In the genomic region with DNA sequence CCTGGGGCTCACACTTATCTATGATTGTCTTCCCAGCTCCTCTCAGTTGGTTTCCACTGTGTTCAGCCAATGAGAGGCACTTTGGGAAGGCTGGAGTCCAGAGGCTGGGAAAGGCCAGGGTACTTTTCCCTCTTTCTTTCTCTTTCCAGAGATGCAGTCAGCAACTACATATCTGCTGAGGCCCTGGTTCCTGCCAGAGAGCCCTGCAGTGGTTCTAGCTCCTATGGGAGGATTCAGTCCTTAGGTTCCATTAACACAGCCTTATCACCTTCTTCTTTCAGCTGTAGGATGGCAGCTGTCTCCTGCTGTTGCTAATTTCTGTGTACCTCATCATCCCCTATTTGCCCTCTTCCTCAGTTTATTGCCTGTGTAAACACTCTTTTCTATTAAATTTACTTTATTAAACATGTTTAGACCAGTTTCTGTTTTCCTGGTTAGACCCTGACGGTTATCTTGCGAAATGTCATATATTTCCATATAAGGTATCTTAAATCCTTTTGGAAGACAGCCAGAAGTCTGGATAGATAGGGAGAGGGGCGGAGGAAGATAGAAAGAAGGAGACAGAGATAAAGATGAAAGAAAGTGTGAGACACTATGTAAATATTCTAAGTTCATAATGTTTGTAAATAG, we compare ENCODE assay signal across 25 cellular contexts.
A peak's percentile ranks its signal among the peaks of the same experiment; 100 is the strongest.
DNase-seq lines count a peak whose midpoint lies in the region; ATAC-seq and TF ChIP-seq lines count a peak whose summit lies in the region.
"Had no signal": no experiment of that assay in that cellular context is flagged by ENCODE, and none has a peak within 500 bp of the region (broad histone marks: within the 10 kb centered on the region; RNA-seq: fewer than 3 reads in every experiment).

No MANE protein-coding gene starts in this region.

- no peaks in the 10 kb centered on the region for H3K79me2 ChIP-seq in neural progenitor cell (ENCODE audit: low read depth)

- H3K27me3 ChIP-seq in neural progenitor cell: no peaks in the 10 kb centered on the region
- H3K27me3 ChIP-seq: BLaER1 treated with 17β-estradiol and CSF1 and Interleukin-3, amounts not matched to agents 10 nM and 100 nM; colonic mucosa; SJSA1 had no signal

- no peaks in the 10 kb centered on the region for H3K36me3 Mint-ChIP-seq in neural progenitor cell
- H3K36me3 Mint-ChIP-seq: activated naive CD4-positive, alpha-beta T cell treated with anti-CD3 and anti-CD28 coated beads, Interleukin-2, amount 50 U/mL, for 24 hours had no signal

- DNase-seq in DMS 273 (lab: John Stamatoyannopoulos, UW; ENCODE audit: unreplicated experiment) (peak; percentile 93), DMS 273 treated with DMSO at 0.1 percent for 48 hours (lab: John Stamatoyannopoulos, UW) (no peak), NCI-H2171 (lab: John Stamatoyannopoulos, UW) (peak; percentile 75), choroid plexus epithelial cell (ENCODE audit: low read depth) (peak; percentile 43), neural progenitor cell (ENCODE audit: low spot score) (no peak), superior temporal gyrus (ENCODE audit: extremely low spot score) (no peak)
- DNase-seq in stimulated activated naive CD4-positive, alpha-beta T cell treated with Interleukin-2 at 50 U/mL for 16 hours (lab: John Stamatoyannopoulos, UW): no peak
- DNase-seq: 8988T; activated T-cell treated with anti-CD3 and anti-CD28 coated beads, Interleukin-2, amount 50 U/mL, for 48 hours; colonic mucosa; GF-D8; hypothalamus; kidney glomerular epithelial cell; MV-4-11; NCI-H526 treated with DMSO at 0.1 percent for 48 hours; nephron progenitor cell; stimulated activated CD4-positive, alpha-beta T cell treated with anti-CD3 and anti-CD28 coated beads, Interleukin-2, amount 100 ng/mL, for 48 hours had no signal

- H3K4me2 ChIP-seq in neural progenitor cell: no peak overlapping the region
- H3K4me2 ChIP-seq: BLaER1 treated with 17β-estradiol and CSF1 and Interleukin-3, amounts not matched to agents 10 nM and 100 nM had no signal

- no peak for TF ChIP-seq CTCF in choroid plexus epithelial cell (conservative IDR thresholded peaks at IDR 0.05; ENCODE audit: low read depth, low read length)
- TF ChIP-seq CTCF in neural progenitor cell (IDR thresholded peaks at IDR 0.05): no peak

- H3K4me3 ChIP-seq in choroid plexus epithelial cell (ENCODE audit: low read depth, low read length): no peak overlapping the region
- no peak overlapping the region for H3K4me3 ChIP-seq in neural progenitor cell
- H3K4me3 ChIP-seq: BLaER1 treated with 17β-estradiol and CSF1 and Interleukin-3, amounts not matched to agents 10 nM and 100 nM; colonic mucosa; K562; SJSA1; skin epidermis had no signal

- no peak for ATAC-seq in GM19351 (IDR thresholded peaks at IDR 0.05; ENCODE audit: unreplicated experiment)
- ATAC-seq: activated CD4-positive, CD25-positive, alpha-beta regulatory T cell treated with anti-CD3 and anti-CD28 coated beads, Interleukin-2, amount 50 U/mL, for 24 hours; K562; Panc1 had no signal

- peaks cover 16% of the 10 kb centered on the region for H3K4me1 Mint-ChIP-seq in neural progenitor cell
- H3K4me1 Mint-ChIP-seq: activated naive CD4-positive, alpha-beta T cell treated with anti-CD3 and anti-CD28 coated beads, Interleukin-2, amount 50 U/mL, for 24 hours had no signal

- no peak overlapping the region for H3K9ac ChIP-seq in neural progenitor cell
- H3K9ac ChIP-seq: BLaER1 treated with 17β-estradiol and CSF1 and Interleukin-3, amounts not matched to agents 10 nM and 100 nM had no signal

- H3K36me3 ChIP-seq in neural progenitor cell: peaks cover 3% of the 10 kb centered on the region
- H3K36me3 ChIP-seq: BLaER1 treated with 17β-estradiol and CSF1 and Interleukin-3, amounts not matched to agents 10 nM and 100 nM; colonic mucosa; SJSA1 had no signal

- no peaks in the 10 kb centered on the region for H4K20me1 ChIP-seq in neural progenitor cell (ENCODE audit: low read depth)
- H4K20me1 ChIP-seq: BLaER1 treated with 17β-estradiol and CSF1 and Interleukin-3, amounts not matched to agents 10 nM and 100 nM had no signal

- H3K9me3 ChIP-seq in neural progenitor cell (ENCODE audit: low read depth): no peaks in the 10 kb centered on the region
- H3K9me3 ChIP-seq: colonic mucosa, SJSA1 had no signal

- peak overlapping the region; percentile 30 for H2AFZ ChIP-seq in neural progenitor cell (replicated peaks)

- no peak overlapping the region for H3K4me3 Mint-ChIP-seq in neural progenitor cell
- H3K4me3 Mint-ChIP-seq: activated naive CD4-positive, alpha-beta T cell treated with anti-CD3 and anti-CD28 coated beads, Interleukin-2, amount 50 U/mL, for 24 hours; nephron progenitor cell had no signal

- peaks cover 2% of the 10 kb centered on the region for H3K27me3 Mint-ChIP-seq in neural progenitor cell (ENCODE audit: insufficient read depth, low read depth)
- H3K27me3 Mint-ChIP-seq: activated naive CD4-positive, alpha-beta T cell treated with anti-CD3 and anti-CD28 coated beads, Interleukin-2, amount 50 U/mL, for 24 hours had no signal

- H3K9me3 Mint-ChIP-seq in neural progenitor cell: peaks cover 2% of the 10 kb centered on the region
- H3K9me3 Mint-ChIP-seq: nephron progenitor cell had no signal

- H3K27ac ChIP-seq in neural progenitor cell: no peak overlapping the region
- H3K27ac ChIP-seq: BLaER1 treated with 17β-estradiol and CSF1 and Interleukin-3, amounts not matched to agents 10 nM and 100 nM; colonic mucosa; SJSA1; skin epidermis had no signal

- H3K27ac Mint-ChIP-seq in neural progenitor cell: no peak overlapping the region
- H3K27ac Mint-ChIP-seq: activated naive CD4-positive, alpha-beta T cell treated with anti-CD3 and anti-CD28 coated beads, Interleukin-2, amount 50 U/mL, for 24 hours; nephron progenitor cell had no signal

- H3F3A ChIP-seq in neural progenitor cell (ENCODE audit: low read depth): peaks cover 23% of the 10 kb centered on the region

- H3K4me1 ChIP-seq in neural progenitor cell: peaks cover 44% of the 10 kb centered on the region
- H3K4me1 ChIP-seq: colonic mucosa had no signal

Comparison
In these comparisons a context has a peak if more than half of its experiments do, and no peak if none do; other contexts are left out.
1. DNase-seq: peak in DMS 273 (single experiment), NCI-H2171 (single experiment) and choroid plexus epithelial cell (single experiment); none in DMS 273 treated with DMSO at 0.1 percent for 48 hours (single experiment), neural progenitor cell (single experiment), stimulated activated naive CD4-positive, alpha-beta T cell treated with Interleukin-2 at 50 U/mL for 16 hours (single experiment) and superior temporal gyrus (single experiment).